1 cellular context compared by ENCODE assay signal in the genomic region with DNA sequence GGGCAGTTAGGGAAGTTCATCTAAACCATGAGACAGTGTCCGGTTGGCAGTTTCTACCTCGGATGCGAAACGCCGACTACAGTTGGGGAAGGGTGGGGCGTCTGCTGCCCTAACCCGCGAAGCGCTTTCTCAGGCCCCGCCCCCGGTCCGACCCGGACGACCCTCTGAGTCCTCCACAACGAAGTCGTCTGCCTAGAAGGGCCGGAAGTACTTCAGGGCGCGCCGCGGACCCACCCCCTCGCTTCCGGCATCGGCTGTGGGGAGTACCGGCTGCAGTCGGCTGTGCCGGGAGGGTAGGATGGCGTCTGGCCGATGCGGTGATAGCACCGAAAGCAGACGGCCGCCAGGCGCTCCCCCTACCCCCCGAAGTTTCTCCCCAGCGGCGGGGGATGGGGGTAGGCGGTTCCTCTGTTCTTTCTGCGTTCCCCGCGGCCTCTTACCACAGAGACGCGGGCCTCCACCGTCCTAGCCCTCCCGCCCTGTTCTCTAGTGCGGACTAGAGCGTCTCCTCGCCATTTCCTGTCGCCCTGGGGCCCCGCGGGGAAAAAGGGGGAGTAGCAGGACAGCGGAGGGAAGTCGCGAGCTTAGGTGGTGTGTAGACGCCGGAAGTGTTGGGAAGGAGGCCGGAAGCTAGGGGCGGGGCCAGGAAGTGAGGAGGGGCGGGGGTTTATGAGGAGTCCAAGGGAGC.
A peak's percentile ranks its signal among the peaks of the same experiment; 100 is the strongest.
TF ChIP-seq lines count a peak whose summit lies in the region.

TRIM41 (plus strand) TSS at position 241 of the 688 bp plus-strand sequence. CDS start 719 bp downstream, outside the sequence.

TF ChIP-seq in GM12878, 131 proteins besides CTCF, POLR2A, EP300 and RAD21 (continued from another document):
- TF ChIP-seq NKRF (conservative IDR thresholded peaks at IDR 0.05) (peak; percentile 71), ZBTB33 (IDR thresholded peaks at IDR 0.05) (0 out of 2 replicates have a peak, but pooled peaks have one; percentile 46), TBL1XR1 (IDR thresholded peaks at IDR 0.05; ENCODE audit: low read depth, low read length) (peak; percentile 34; the same call in 1 of the 2 replicates), NR2F1 (conservative IDR thresholded peaks at IDR 0.05) (peak; percentile 84), SP1 (IDR thresholded peaks at IDR 0.05; ENCODE audit: low read depth, low read length) (peak; percentile 26), HCFC1 (IDR thresholded peaks at IDR 0.05; ENCODE audit: low read length) (peak; percentile 74), SUZ12 (IDR thresholded peaks at IDR 0.05; ENCODE audit: unreplicated experiment) (no peak), SMARCA5 (IDR thresholded peaks at IDR 0.05) (no peak; the same call in 1 of the 2 replicates), EED (IDR thresholded peaks at IDR 0.05; ENCODE audit: low read depth) (peak; percentile 72), GATAD2B (conservative IDR thresholded peaks at IDR 0.05; ENCODE audit: low read depth) (no peak; the same call in none of the 2 replicates), BACH1 (IDR thresholded peaks at IDR 0.05; ENCODE audit: borderline replicate concordance) (peak; percentile 48; the same call in 1 of the 2 replicates), CREM (IDR thresholded peaks at IDR 0.05; ENCODE audit: low read depth) (peak; percentile 89), SPI1 (IDR thresholded peaks at IDR 0.05; ENCODE audit: borderline replicate concordance, insufficient read depth, low read depth, low read length) (peak; percentile 66; the same call in 1 of the 2 replicates), MTA3 (IDR thresholded peaks at IDR 0.05; ENCODE audit: borderline replicate concordance, low read length) (no peak), MTA2 (IDR thresholded peaks at IDR 0.05; ENCODE audit: low read depth) (peak; percentile 34; the same call in 1 of the 2 replicates), TARDBP (IDR thresholded peaks at IDR 0.05; ENCODE audit: borderline replicate concordance) (peak; percentile 86)
- TF ChIP-seq, protein P1, sequence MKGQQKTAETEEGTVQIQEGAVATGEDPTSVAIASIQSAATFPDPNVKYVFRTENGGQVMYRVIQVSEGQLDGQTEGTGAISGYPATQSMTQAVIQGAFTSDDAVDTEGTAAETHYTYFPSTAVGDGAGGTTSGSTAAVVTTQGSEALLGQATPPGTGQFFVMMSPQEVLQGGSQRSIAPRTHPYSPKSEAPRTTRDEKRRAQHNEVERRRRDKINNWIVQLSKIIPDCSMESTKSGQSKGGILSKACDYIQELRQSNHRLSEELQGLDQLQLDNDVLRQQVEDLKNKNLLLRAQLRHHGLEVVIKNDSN (IDR thresholded peaks at IDR 0.05; ENCODE audit: borderline replicate concordance, extremely low read length, insufficient read depth, low read depth, low read length): no peak
- TF ChIP-seq, protein P2, sequence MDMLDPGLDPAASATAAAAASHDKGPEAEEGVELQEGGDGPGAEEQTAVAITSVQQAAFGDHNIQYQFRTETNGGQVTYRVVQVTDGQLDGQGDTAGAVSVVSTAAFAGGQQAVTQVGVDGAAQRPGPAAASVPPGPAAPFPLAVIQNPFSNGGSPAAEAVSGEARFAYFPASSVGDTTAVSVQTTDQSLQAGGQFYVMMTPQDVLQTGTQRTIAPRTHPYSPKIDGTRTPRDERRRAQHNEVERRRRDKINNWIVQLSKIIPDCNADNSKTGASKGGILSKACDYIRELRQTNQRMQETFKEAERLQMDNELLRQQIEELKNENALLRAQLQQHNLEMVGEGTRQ (IDR thresholded peaks at IDR 0.05; ENCODE audit: borderline replicate concordance, low read depth, low read length): no peak
